9 cellular contexts compared by ENCODE assay signal in the genomic region with DNA sequence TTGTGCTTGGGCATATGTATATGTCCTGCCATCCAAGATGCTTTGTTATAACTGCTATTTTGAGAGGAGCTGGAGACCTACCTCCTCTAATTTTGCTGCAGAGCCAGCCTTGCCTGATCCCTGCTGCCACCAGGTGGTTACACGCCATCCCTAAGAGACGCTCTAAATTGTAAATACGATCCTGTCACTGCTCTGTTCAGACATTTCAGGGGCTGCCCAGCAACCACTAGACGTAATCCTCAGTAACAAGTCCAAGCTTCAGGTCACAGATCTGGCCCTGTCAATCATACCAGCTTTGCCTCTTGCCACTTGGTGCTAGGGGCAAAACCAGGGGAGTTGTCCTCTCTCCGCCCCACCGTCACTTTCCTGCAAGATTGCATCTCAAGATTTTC. TPM values are rescaled to one million over a fixed set of nuclear protein-coding genes. Genes with fewer than 3 reads are reported as not detected.
A peak's percentile ranks its signal among the peaks of the same experiment; 100 is the strongest.
DNase-seq lines count a peak whose midpoint lies in the region; ATAC-seq, FAIRE-seq and TF ChIP-seq lines count a peak whose summit lies in the region.
"Had no signal": no experiment of that assay in that cellular context is flagged by ENCODE, and none has a peak within 500 bp of the region (broad histone marks: within the 10 kb centered on the region; RNA-seq: fewer than 3 reads in every experiment).

No MANE protein-coding gene starts in this region.

- H4K8ac ChIP-seq in H1 (ENCODE audit: extremely low read depth, insufficient read depth, low read length) = no peak overlapping the region

- 55% methylated on average over 6 of the region's 6 CpGs; no CpG with 5 or more reads in 1 of the 2 experiments for WGBS in H1 (ENCODE audit: extremely low coverage in 1 of 2, insufficient coverage in 1 of 2, insufficient read length in 1 of 2, insufficient replicate concordance in 2 of 2, low coverage in 1 of 2, low lambda C conversion rate in 2 of 2, missing lambda C conversion rate in 1 of 2), 2 experiments

- H3K36me3 Mint-ChIP-seq in activated CD4-positive, alpha-beta T cell treated with anti-CD3 and anti-CD28 coated beads for 36 hours (ENCODE audit: low read depth) = no peaks in the 10 kb centered on the region
- H3K36me3 Mint-ChIP-seq in naive thymus-derived CD4-positive, alpha-beta T cell = peaks cover 0 to 34% (median 5%) of the 10 kb centered on the region in 5 donors

- no peak overlapping the region for H3K4ac ChIP-seq in H1 (replicated peaks; ENCODE audit: insufficient read length, low read depth, low read length)

- FAIRE-seq in H1 (lab: Jason Lieb, UNC) = no peak

- H3K9me3 ChIP-seq in HAP-1 (no peaks in the 10 kb centered on the region), RWPE2 (ENCODE audit: severe bottlenecking) (no peaks in the 10 kb centered on the region), H1 (ENCODE audit: insufficient read depth in 2 of 2, low read depth in 1 of 2, low read length in 1 of 2) (no peaks in the 10 kb centered on the region)
- no peaks in the 10 kb centered on the region for H3K9me3 ChIP-seq in naive thymus-derived CD4-positive, alpha-beta T cell (ENCODE audit: control insufficient read depth in 2 of 3, low read length in 3 of 3)
- H3K9me3 ChIP-seq: BLaER1 treated with 17β-estradiol and CSF1 and Interleukin-3, amounts not matched to agents 10 nM and 100 nM had no signal

- H3K23ac ChIP-seq in H1 (ENCODE audit: insufficient read length) = no peak overlapping the region

- no peak overlapping the region; the same call in 1 of the 2 replicates for H2BK12ac ChIP-seq in H1 (ENCODE audit: low read depth, low read length)

- in situ Hi-C loops in HAP-1 (cut with MboI; ENCODE audit: low sequenced_read_pairs) = loop anchor here (5.0 kb wide), 1 partner anchor 145 kb away; no protein-coding TSS in a partner anchor

- no peaks in the 10 kb centered on the region for H3K36me3 ChIP-seq in HAP-1 (replicated peaks)
- H3K36me3 ChIP-seq in RWPE2 (ENCODE audit: low read depth) = no peaks in the 10 kb centered on the region
- no peaks in the 10 kb centered on the region for H3K36me3 ChIP-seq in H1 (ENCODE audit: control insufficient read depth in 2 of 4, insufficient read depth in 4 of 4, low read length in 3 of 4)
- peaks cover 0 to 31% (median 0%) of the 10 kb centered on the region in 3 experiments for H3K36me3 ChIP-seq in naive thymus-derived CD4-positive, alpha-beta T cell (ENCODE audit: control insufficient read depth in 2 of 3, insufficient read depth in 3 of 3, low read length in 3 of 3)
- H3K36me3 ChIP-seq: BLaER1 treated with 17β-estradiol and CSF1 and Interleukin-3, amounts not matched to agents 10 nM and 100 nM had no signal

- H2BK15ac ChIP-seq in H1 (ENCODE audit: low read length) = peak overlapping the region; percentile 95; the same call in 1 of the 2 replicates

- no peaks in the 10 kb centered on the region for H3K79me1 ChIP-seq in H1 (ENCODE audit: low read depth, low read length)

- H4K20me1 ChIP-seq in H1 (replicated peaks in 1 of 2; ENCODE audit: control insufficient read depth in 1 of 2, insufficient read depth in 2 of 2, low read length in 2 of 2) = peaks cover 0 to 7% of the 10 kb centered on the region in 2 experiments
- H4K20me1 ChIP-seq: BLaER1 treated with 17β-estradiol and CSF1 and Interleukin-3, amounts not matched to agents 10 nM and 100 nM had no signal

- H3K27ac Mint-ChIP-seq in activated CD4-positive, alpha-beta T cell treated with anti-CD3 and anti-CD28 coated beads for 36 hours = no peak overlapping the region
- no peak overlapping the region for H3K27ac Mint-ChIP-seq in naive thymus-derived CD4-positive, alpha-beta T cell

- H2AFZ ChIP-seq in H1 (ENCODE audit: low read length) = no peak overlapping the region

- H2BK20ac ChIP-seq in H1 (ENCODE audit: low read length) = no peak overlapping the region

- H3K27ac ChIP-seq in RWPE2 (ENCODE audit: poor library complexity, severe bottlenecking) = no peak overlapping the region
- no peak overlapping the region for H3K27ac ChIP-seq in H1 (ENCODE audit: low read depth, low read length)
- no peak overlapping the region for H3K27ac ChIP-seq in naive thymus-derived CD4-positive, alpha-beta T cell (ENCODE audit: low read depth, low read length)
- H3K27ac ChIP-seq: BLaER1 treated with 17β-estradiol and CSF1 and Interleukin-3, amounts not matched to agents 10 nM and 100 nM had no signal

- no peak overlapping the region for H3K9ac ChIP-seq in H1 (replicated peaks in 1 of 4; ENCODE audit: extremely low read depth in 1 of 4, low read depth in 3 of 4, low read length in 3 of 4)
- H3K9ac ChIP-seq: BLaER1 treated with 17β-estradiol and CSF1 and Interleukin-3, amounts not matched to agents 10 nM and 100 nM had no signal

- TF ChIP-seq CTCF in RWPE2 (IDR thresholded peaks at IDR 0.05; ENCODE audit: poor library complexity, severe bottlenecking) (peak; percentile 65), H1 (IDR thresholded peaks at IDR 0.05; ENCODE audit: control extremely low read depth in 1 of 3, insufficient read depth in 1 of 3, low read depth in 1 of 3, low read length in 3 of 3) (peak; percentile 67 to 81 (median 74))

- no peak overlapping the region for H3K14ac ChIP-seq in H1 (ENCODE audit: insufficient read length)

- no peak overlapping the region for H4K5ac ChIP-seq in H1 (ENCODE audit: insufficient read length, low read depth, low read length)

- intact Hi-C loops in activated CD4-positive, alpha-beta T cell treated with anti-CD3 and anti-CD28 coated beads for 36 hours (cut with DNase I, micrococcal nuclease) = loop anchor here (5.0 kb wide), 2 partner anchors 85 to 220 kb away; a partner anchor contains a TSS
- intact Hi-C loops in naive thymus-derived CD4-positive, alpha-beta T cell (cut with micrococcal nuclease) = loop anchor here (5.0 to 10.0 kb wide), 2 partner anchors 1130 to 1132 kb away; no protein-coding TSS in a partner anchor

- no peak overlapping the region for H3K4me2 ChIP-seq in H1 (ENCODE audit: insufficient read depth in 1 of 2, low read depth in 2 of 2, low read length in 2 of 2)
- H3K4me2 ChIP-seq: BLaER1 treated with 17β-estradiol and CSF1 and Interleukin-3, amounts not matched to agents 10 nM and 100 nM had no signal

- CTCF ChIA-PET in activated CD4-positive, alpha-beta T cell treated with anti-CD3 and anti-CD28 coated beads for 36 hours (lab: Charles Lee) = interaction anchor here (0.7 to 11.2 kb wide), 15 partner anchors 10 to 471 kb away, joined by 3 to 541 read pairs (median 4); a partner anchor contains a TSS
- CTCF ChIA-PET in H1 (lab: Charles Lee; ENCODE audit: partially characterized antibody) = interaction anchor here (0.5 to 18.6 kb wide), 33 partner anchors 9 to 824 kb away, joined by 3 to 874 read pairs (median 5); a partner anchor contains a TSS
- CTCF ChIA-PET in naive thymus-derived CD4-positive, alpha-beta T cell (lab: Charles Lee) = interaction anchor here (0.6 to 12.3 kb wide), 7 partner anchors 52 to 578 kb away, joined by 3 to 354 read pairs (median 3); no protein-coding TSS in a partner anchor

- H3K9me3 Mint-ChIP-seq in activated CD4-positive, alpha-beta T cell treated with anti-CD3 and anti-CD28 coated beads for 36 hours (ENCODE audit: low read depth) = no peaks in the 10 kb centered on the region
- no peaks in the 10 kb centered on the region for H3K9me3 Mint-ChIP-seq in naive thymus-derived CD4-positive, alpha-beta T cell

- no peak overlapping the region for H4K91ac ChIP-seq in H1 (replicated peaks; ENCODE audit: insufficient read length, low read length)

- no peaks in the 10 kb centered on the region for H3K27me3 Mint-ChIP-seq in activated CD4-positive, alpha-beta T cell treated with anti-CD3 and anti-CD28 coated beads for 36 hours
- no peaks in the 10 kb centered on the region for H3K27me3 Mint-ChIP-seq in naive thymus-derived CD4-positive, alpha-beta T cell

- no peak overlapping the region for H3K18ac ChIP-seq in H1 (ENCODE audit: extremely low read depth, low read length)

- H3K4me3 Mint-ChIP-seq in activated CD4-positive, alpha-beta T cell treated with anti-CD3 and anti-CD28 coated beads for 36 hours = no peak overlapping the region
- H3K4me3 Mint-ChIP-seq in naive thymus-derived CD4-positive, alpha-beta T cell = no peak overlapping the region

- H3K27me3 ChIP-seq in HAP-1 (ENCODE audit: low read depth) = peaks cover 5% of the 10 kb centered on the region
- no peaks in the 10 kb centered on the region for H3K27me3 ChIP-seq in RWPE2 (ENCODE audit: insufficient read depth, poor library complexity, severe bottlenecking)
- H3K27me3 ChIP-seq in H1 (replicated peaks in 1 of 4; ENCODE audit: control insufficient read depth in 3 of 4, extremely low read depth in 1 of 4, insufficient read depth in 3 of 4, low read length in 3 of 4) = no peaks in the 10 kb centered on the region
- H3K27me3 ChIP-seq in naive thymus-derived CD4-positive, alpha-beta T cell (ENCODE audit: control insufficient read depth in 2 of 2, insufficient read depth in 2 of 2, low read length in 2 of 2) = no peaks in the 10 kb centered on the region
- H3K27me3 ChIP-seq: BLaER1 treated with 17β-estradiol and CSF1 and Interleukin-3, amounts not matched to agents 10 nM and 100 nM had no signal

- no peak overlapping the region for H3K4me3 ChIP-seq in HAP-1
- H3K4me3 ChIP-seq in RWPE2 (ENCODE audit: severe bottlenecking) = no peak overlapping the region
- H3K4me3 ChIP-seq in H1 (ENCODE audit: extremely low read depth in 1 of 4, insufficient read depth in 2 of 4, low read depth in 3 of 4, low read length in 4 of 4) = no peak overlapping the region
- H3K4me3 ChIP-seq in naive thymus-derived CD4-positive, alpha-beta T cell (ENCODE audit: low read length) = no peak overlapping the region
- H3K4me3 ChIP-seq: BLaER1 treated with 17β-estradiol and CSF1 and Interleukin-3, amounts not matched to agents 10 nM and 100 nM had no signal

- DNase-seq in activated CD4-positive, alpha-beta T cell treated with anti-CD3 and anti-CD28 coated beads for 36 hours = peak; percentile 72
- no peak for DNase-seq in activated CD4-positive, alpha-beta T cell treated with anti-CD3 and anti-CD28 coated beads for 4 hours
- DNase-seq in HAP-1 (ENCODE audit: low spot score in 2 of 2) = peak; percentile 32 to 56
- DNase-seq in MV-4-11 (lab: John Stamatoyannopoulos, UW) = peak; percentile 31
- DNase-seq in RWPE2 (ENCODE audit: low spot score) = no peak
- DNase-seq in H1 (ENCODE audit: low read depth in 1 of 2, low spot score in 2 of 2) = peak in 1 of 2 experiments; percentile 33
- DNase-seq in naive thymus-derived CD4-positive, alpha-beta T cell = peak in 1 of 9 donors; percentile 4
- no peak for DNase-seq in central memory CD4-positive, alpha-beta T cell

- no peak overlapping the region for H3K56ac ChIP-seq in H1 (replicated peaks; ENCODE audit: insufficient read length, low read depth, low read length)

- H2BK120ac ChIP-seq in H1 (replicated peaks; ENCODE audit: low read depth, low read length) = no peak overlapping the region

- no peak overlapping the region for H2AK5ac ChIP-seq in H1 (ENCODE audit: low read depth, low read length)

- no peak for TF ChIP-seq POLR2A in H1 (IDR thresholded peaks at IDR 0.05; ENCODE audit: control extremely low read depth in 1 of 2, low read depth in 2 of 2, low read length in 2 of 2)

- no peak for TF ChIP-seq EP300 in H1 (IDR thresholded peaks at IDR 0.05; ENCODE audit: borderline replicate concordance in 1 of 2, low read depth in 2 of 2, low read length in 2 of 2)

- peak; percentile 89 to 92 for TF ChIP-seq RAD21 in H1 (IDR thresholded peaks at IDR 0.05 in 1 of 2, conservative IDR thresholded peaks at IDR 0.05 in 1 of 2; ENCODE audit: low read depth in 2 of 2, low read length in 2 of 2)

- POLR2A ChIA-PET in activated CD4-positive, alpha-beta T cell treated with anti-CD3 and anti-CD28 coated beads for 36 hours (lab: Charles Lee) = interaction anchor here (0.6 kb wide), 2 partner anchors 147 to 433 kb away, joined by 3 read pairs; no protein-coding TSS in a partner anchor
- POLR2A ChIA-PET in H1 (lab: Charles Lee; ENCODE audit: partially characterized antibody) = interaction anchor here (1.4 kb wide), 1 partner anchor 183 kb away, joined by 4 read pairs; no protein-coding TSS in a partner anchor
- POLR2A ChIA-PET in naive thymus-derived CD4-positive, alpha-beta T cell (lab: Charles Lee) = interaction anchor here (0.6 kb wide), 1 partner anchor 146 kb away, joined by 4 read pairs; no protein-coding TSS in a partner anchor

- peak; percentile 79 for ATAC-seq in activated CD4-positive, alpha-beta T cell treated with anti-CD3 and anti-CD28 coated beads for 36 hours
- peak; percentile 75 for ATAC-seq in RWPE2 (ENCODE audit: low read depth)
- peak; percentile 20 for ATAC-seq in naive thymus-derived CD4-positive, alpha-beta T cell

- H3K4me1 ChIP-seq in HAP-1 (peaks cover 2% of the 10 kb centered on the region; the same call in 1 of the 2 replicates), RWPE2 (ENCODE audit: insufficient read depth, poor library complexity, severe bottlenecking) (no peaks in the 10 kb centered on the region), H1 (replicated peaks in 1 of 4; ENCODE audit: control insufficient read depth in 3 of 4, insufficient read depth in 4 of 4, low read length in 3 of 4) (peaks cover 0 to 8% (median 2%) of the 10 kb centered on the region in 4 experiments; a peak in 4 of 7 replicates)
- peaks cover 0 to 4% of the 10 kb centered on the region in 2 donors for H3K4me1 ChIP-seq in naive thymus-derived CD4-positive, alpha-beta T cell (ENCODE audit: control insufficient read depth in 2 of 2, insufficient read depth in 2 of 2, low read length in 2 of 2)

- H3K79me2 ChIP-seq in H1 (ENCODE audit: control insufficient read depth in 1 of 2, insufficient read depth in 2 of 2, low read length in 2 of 2) = no peaks in the 10 kb centered on the region

- no peak overlapping the region for H2BK5ac ChIP-seq in H1 (ENCODE audit: low read depth, low read length)

- H3K23me2 ChIP-seq in H1 (ENCODE audit: low read depth, low read length) = peaks cover 8% of the 10 kb centered on the region

- H3K4me1 Mint-ChIP-seq in activated CD4-positive, alpha-beta T cell treated with anti-CD3 and anti-CD28 coated beads for 36 hours = peaks cover 7% of the 10 kb centered on the region
- H3K4me1 Mint-ChIP-seq in naive thymus-derived CD4-positive, alpha-beta T cell = peaks cover 0 to 8% (median 7%) of the 10 kb centered on the region in 7 donors

RNA-seq across cellular contexts. Expression of a gene that starts 32.9 kb away (rescaled TPM):
- under 1 TPM; 0.39 to 0.56 TPM for total RNA-seq in activated CD4-positive, alpha-beta T cell treated with anti-CD3 and anti-CD28 coated beads for 36 hours
- total RNA-seq in H1 (2021; fragmentation: NEBNext Ultra II Directional; extraction: Animal tissue kit (Norgen Biotek cat#: 25700)) = 0.11 and 0.19 TPM in 2 replicates
- polyA plus RNA-seq in H1 (2011; rRNA removed) = 0.67 and 0.74 TPM in 2 replicates
- polyA plus RNA-seq in H1 (2011; cell fraction: cytosol; rRNA removed) = 0.61 TPM
- polyA plus RNA-seq in H1 (2011; cell fraction: nucleus; rRNA removed) = 1.5 TPM
- 0.29 to 0.38 TPM (median 0.34 TPM) in 4 replicates for polyA plus RNA-seq in H1 (2012, experiment 1 of 2)
- polyA plus RNA-seq in H1 (2012, experiment 2 of 2) = 0.35 TPM
- 0.22 TPM for polyA plus RNA-seq in H1 (2013, experiment 1 of 2)
- 0.28 TPM for polyA plus RNA-seq in H1 (2013, experiment 2 of 2)
- polyA minus RNA-seq in H1 (2011; rRNA and poly(A)+ RNA removed) = 0.28 and 0.85 TPM in 2 replicates
- polyA minus RNA-seq in H1 (2011; cell fraction: cytosol; rRNA and poly(A)+ RNA removed) = 2.0 TPM
- polyA minus RNA-seq in H1 (2011; cell fraction: nucleus; rRNA and poly(A)+ RNA removed) = 0.80 TPM
- total RNA-seq in naive thymus-derived CD4-positive, alpha-beta T cell = 10 to 100 TPM in 3 of 5 experiments, 1 to 10 TPM in 2; 5.4 to 32.6 (median 11.3) TPM
- polyA plus RNA-seq in naive thymus-derived CD4-positive, alpha-beta T cell = 10 to 100 TPM; 43.6 to 63.4 TPM

RNA-seq across cellular contexts. Expression of a gene that starts 36.6 kb away (rescaled TPM):
- not detected for total RNA-seq in activated CD4-positive, alpha-beta T cell treated with anti-CD3 and anti-CD28 coated beads for 36 hours
- total RNA-seq in H1 (2021; fragmentation: NEBNext Ultra II Directional; extraction: Animal tissue kit (Norgen Biotek cat#: 25700)) = 0.22 and 0.34 TPM in 2 replicates
- 0.09 and 0.14 TPM in 2 replicates for polyA plus RNA-seq in H1 (2011; rRNA removed)
- 0.18 TPM for polyA plus RNA-seq in H1 (2011; cell fraction: cytosol; rRNA removed)
- polyA plus RNA-seq in H1 (2011; cell fraction: nucleus; rRNA removed) = 0.26 TPM
- 0.37 to 0.55 TPM (median 0.52 TPM) in 4 replicates for polyA plus RNA-seq in H1 (2012, experiment 1 of 2)
- polyA plus RNA-seq in H1 (2012, experiment 2 of 2) = 0.04 TPM
- polyA plus RNA-seq in H1 (2013, experiment 1 of 2) = 0.10 TPM
- 0.11 TPM for polyA plus RNA-seq in H1 (2013, experiment 2 of 2)
- polyA minus RNA-seq in H1 (2011; rRNA and poly(A)+ RNA removed) = 0.15 and 0.47 TPM in 2 replicates
- 1.1 TPM for polyA minus RNA-seq in H1 (2011; cell fraction: cytosol; rRNA and poly(A)+ RNA removed)
- polyA minus RNA-seq in H1 (2011; cell fraction: nucleus; rRNA and poly(A)+ RNA removed) = 0.10 TPM
- total RNA-seq in naive thymus-derived CD4-positive, alpha-beta T cell = not detected
- not detected for polyA plus RNA-seq in naive thymus-derived CD4-positive, alpha-beta T cell

Comparison
In these comparisons a context has a peak if more than half of its experiments do, and no peak if none do; other contexts are left out.
1. DNase-seq: peak in activated CD4-positive, alpha-beta T cell treated with anti-CD3 and anti-CD28 coated beads for 36 hours (single experiment), HAP-1 (2 of 2) and MV-4-11 (single experiment); none in activated CD4-positive, alpha-beta T cell treated with anti-CD3 and anti-CD28 coated beads for 4 hours (0 of 2), RWPE2 (single experiment) and central memory CD4-positive, alpha-beta T cell (single experiment).
2. ATAC-seq: peak in every context shown above with its lines; median percentile 79 in activated CD4-positive, alpha-beta T cell treated with anti-CD3 and anti-CD28 coated beads for 36 hours; 75 in RWPE2; 20 in naive thymus-derived CD4-positive, alpha-beta T cell.